In genomic region chr19:17078920-17079709, GRCh38 we compare ENCODE assay signal across 8 cellular contexts.
DNase-seq lines count a peak whose midpoint lies in the region; ATAC-seq and TF ChIP-seq lines count a peak whose summit lies in the region.

No MANE protein-coding gene starts in this region.

- DNase-seq in C1 segment of cervical spinal cord (lab: John Stamatoyannopoulos, UW) (peak in 11 of 14 donors; percentile 22 to 73 (median 59)), UCSD-AML1 (lab: John Stamatoyannopoulos, UW; ENCODE audit: unreplicated experiment) (no peak), LoVo (ENCODE audit: low spot score) (no peak)
- DNase-seq in activated CD8-positive, alpha-beta memory T cell treated with anti-CD3 and anti-CD28 coated beads, Interleukin-2, amount 50 U/mL, for 48 hours: no peak

- peak overlapping the region; percentile 55; the same call in 1 of the 2 replicates for H3K9ac ChIP-seq in OCI-LY1 (ENCODE audit: low read length)
- H3K9ac ChIP-seq in duodenal mucosa (ENCODE audit: low read depth in 1 of 2, low read length in 2 of 2): peak overlapping the region; percentile 33 to 39

- no peaks in the 10 kb centered on the region for H3K9me2 ChIP-seq in OCI-LY1 (ENCODE audit: low read depth, low read length)

- H3F3A ChIP-seq in OCI-LY1 (ENCODE audit: insufficient read depth, low read length): no peaks in the 10 kb centered on the region

- H3K36me3 ChIP-seq in OCI-LY1 (ENCODE audit: insufficient read depth, low read length) (no peaks in the 10 kb centered on the region; the same call in 1 of the 2 replicates), duodenal mucosa (ENCODE audit: control insufficient read depth in 1 of 2, insufficient read depth in 2 of 2, low read length in 2 of 2) (no peaks in the 10 kb centered on the region), neuron (ENCODE audit: insufficient read depth, low read length) (peaks cover 3% of the 10 kb centered on the region)

- H4K20me1 ChIP-seq in OCI-LY1 (ENCODE audit: insufficient read depth, low read length): no peaks in the 10 kb centered on the region

- H3K27ac ChIP-seq in OCI-LY1 (ENCODE audit: low read depth, low read length, poor library complexity, severe bottlenecking) (peak overlapping the region; percentile 70), duodenal mucosa (ENCODE audit: low read depth, low read length) (peak overlapping the region; percentile 76)

- H3K4me3 ChIP-seq in OCI-LY1 (ENCODE audit: low read depth, low read length, poor library complexity, severe bottlenecking) (peak overlapping the region; percentile 56), duodenal mucosa (ENCODE audit: low read depth in 1 of 2, low read length in 2 of 2) (peak overlapping the region; percentile 38 to 51), neuron (ENCODE audit: low read length) (peak overlapping the region; percentile 44)

- H3K4me2 ChIP-seq in OCI-LY1 (ENCODE audit: low read length): peak overlapping the region; percentile 86

- ATAC-seq in HG03095 (IDR thresholded peaks at IDR 0.05; ENCODE audit: unreplicated experiment): no peak

- TF ChIP-seq CTCF in OCI-LY1 (IDR thresholded peaks at IDR 0.05; ENCODE audit: low read length): no peak

- no peaks in the 10 kb centered on the region for H3K27me3 ChIP-seq in OCI-LY1 (ENCODE audit: insufficient read depth, low read length)
- no peaks in the 10 kb centered on the region for H3K27me3 ChIP-seq in duodenal mucosa (ENCODE audit: control insufficient read depth in 1 of 2, insufficient read depth in 2 of 2, low read length in 2 of 2)
- no peaks in the 10 kb centered on the region for H3K27me3 ChIP-seq in neuron (ENCODE audit: insufficient read depth, low read length)

- H3K4me1 ChIP-seq in OCI-LY1 (ENCODE audit: insufficient read depth, low read length, severe bottlenecking) (peaks cover 54% of the 10 kb centered on the region), duodenal mucosa (ENCODE audit: control insufficient read depth in 1 of 2, insufficient read depth in 2 of 2, low read length in 2 of 2) (peaks cover 33 to 37% of the 10 kb centered on the region in 2 donors), neuron (ENCODE audit: insufficient read depth, low read length) (peaks cover 36% of the 10 kb centered on the region)

- H3K79me2 ChIP-seq in OCI-LY1 (ENCODE audit: insufficient read depth, low read length): peaks cover 47% of the 10 kb centered on the region

- H3K9me3 ChIP-seq in OCI-LY1 (ENCODE audit: low read length) (no peaks in the 10 kb centered on the region), duodenal mucosa (ENCODE audit: control insufficient read depth in 1 of 2, low read length in 2 of 2) (no peaks in the 10 kb centered on the region), neuron (ENCODE audit: low read length) (no peaks in the 10 kb centered on the region)

- H2AFZ ChIP-seq in OCI-LY1 (ENCODE audit: low read length): no peak overlapping the region
- H2AFZ ChIP-seq in neuron (ENCODE audit: low read depth, low read length): no peak overlapping the region

Comparison
In these comparisons a context has a peak if more than half of its experiments do, and no peak if none do; other contexts are left out.
1. DNase-seq: peak in C1 segment of cervical spinal cord (11 of 14); none in UCSD-AML1 (single experiment), activated CD8-positive, alpha-beta memory T cell treated with anti-CD3 and anti-CD28 coated beads, Interleukin-2, amount 50 U/mL, for 48 hours (single experiment) and LoVo (single experiment).
2. Peak in every context shown above with its lines, with median percentiles within 50 percentile points of each other: H3K4me3 ChIP-seq.